16 cellular contexts compared by ENCODE assay signal in genomic region chr22:27669798-27670599, GRCh38.
DNase-seq lines count a peak whose midpoint lies in the region; ATAC-seq, FAIRE-seq and TF ChIP-seq lines count a peak whose summit lies in the region.
"Had no signal": no experiment of that assay in that cellular context is flagged by ENCODE, and none has a peak within 500 bp of the region (broad histone marks: within the 10 kb centered on the region; RNA-seq: fewer than 3 reads in every experiment).

No MANE protein-coding gene starts in this region.

- peak overlapping the region; percentile 31 for H2AK5ac ChIP-seq in H9 (ENCODE audit: insufficient read length, low read length)

- no peaks in the 10 kb centered on the region for H3K23me2 ChIP-seq in H9 (ENCODE audit: insufficient read length, low read depth, low read length, poor library complexity, severe bottlenecking)

- no peak overlapping the region for H3K4me2 ChIP-seq in H9 (ENCODE audit: insufficient read depth, insufficient read length, low read length)

- H3T11ph ChIP-seq in H9 (ENCODE audit: low read length) = no peak overlapping the region

- no peak overlapping the region for H3K56ac ChIP-seq in H9 (ENCODE audit: insufficient read length, low read depth, low read length)

- H3K27ac ChIP-seq in H9 (ENCODE audit: insufficient read length, low read depth, low read length) = peak overlapping the region; percentile 36

- no peaks in the 10 kb centered on the region for H4K20me1 ChIP-seq in H9 (ENCODE audit: control insufficient read depth, insufficient read depth, insufficient read length)

- H2AFZ ChIP-seq in H9 (ENCODE audit: low read length) = no peak overlapping the region

- no peak for FAIRE-seq in H54 (lab: Jason Lieb, UNC)
- FAIRE-seq: endometrium had no signal

- no peak overlapping the region for H3K9ac ChIP-seq in H9 (ENCODE audit: extremely low read depth, insufficient read length, low read length)

- H3K36me3 Mint-ChIP-seq in H9 (ENCODE audit: insufficient read depth in 1 of 3, low read depth in 3 of 3) = peaks cover 7 to 9% (median 7%) of the 10 kb centered on the region in 3 experiments; a peak in 6 of 7 replicates
- peaks cover 3% of the 10 kb centered on the region for H3K36me3 Mint-ChIP-seq in progenitor cell of endocrine pancreas (ENCODE audit: insufficient read depth)
- no peaks in the 10 kb centered on the region for H3K36me3 Mint-ChIP-seq in natural killer cell
- H3K36me3 Mint-ChIP-seq: CD8-positive, alpha-beta T cell; immature natural killer cell had no signal

- H3K4me1 Mint-ChIP-seq in H9 (peaks cover 34 to 55% of the 10 kb centered on the region in 2 experiments), progenitor cell of endocrine pancreas (ENCODE audit: low read depth) (peaks cover 32% of the 10 kb centered on the region), natural killer cell (peaks cover 0 to 21% of the 10 kb centered on the region in 2 donors)

- no peak overlapping the region for H4K8ac ChIP-seq in H9 (replicated peaks; ENCODE audit: insufficient read length, low read depth, low read length)

- intact Hi-C loops in left ventricle myocardium superior (cut with micrococcal nuclease) = no loop called here
- intact Hi-C loops in natural killer cell (cut with micrococcal nuclease) = no loop called here

- H2BK5ac ChIP-seq in H9 (ENCODE audit: insufficient read length, low read length) = peak overlapping the region; percentile 20

- H3K4ac ChIP-seq in H9 (ENCODE audit: low read depth, low read length) = no peak overlapping the region; the same call in 1 of the 2 replicates

- peak overlapping the region; percentile 52 to 92 (median 75); a peak in 6 of 7 replicates for H3K27ac Mint-ChIP-seq in H9
- H3K27ac Mint-ChIP-seq in progenitor cell of endocrine pancreas = peak overlapping the region; percentile 97
- H3K27ac Mint-ChIP-seq in natural killer cell = no peak overlapping the region
- H3K27ac Mint-ChIP-seq: activated naive CD8-positive, alpha-beta T cell; CD8-positive, alpha-beta T cell; immature natural killer cell; T-helper 2 cell treated with Interferon-gamma antibody and Interleukin-4, amounts not matched to agents 5 μg/mL and 100 μg/mL, for 36 hours had no signal

- no peaks in the 10 kb centered on the region for H3K27me3 ChIP-seq in H9 (ENCODE audit: insufficient read depth, low read length)

- no peak overlapping the region for H3K14ac ChIP-seq in H9 (ENCODE audit: insufficient read depth, low read length)

- H4K91ac ChIP-seq in H9 (ENCODE audit: insufficient read length, low read depth, low read length) = no peak overlapping the region

- DNase-seq in H9 (peak; percentile 55), UCSD-AML1 (lab: John Stamatoyannopoulos, UW; ENCODE audit: unreplicated experiment) (peak; percentile 70), left ventricle myocardium superior (peak; percentile 30), progenitor cell of endocrine pancreas (ENCODE audit: low spot score, unreplicated experiment) (no peak), natural killer cell (no peak), cerebellar cortex (ENCODE audit: low spot score) (no peak), H54 (ENCODE audit: insufficient read length, low spot score) (no peak), epidermal melanocyte (ENCODE audit: insufficient read length, low spot score) (no peak)
- DNase-seq: immature natural killer cell; NCI-H2029; stimulated activated CD4-positive, alpha-beta T cell treated with anti-CD3 and anti-CD28 coated beads, Interleukin-2, amount 100 ng/mL, for 24 hours had no signal

- no peak overlapping the region for H2BK15ac ChIP-seq in H9 (ENCODE audit: low read depth, low read length)

- H3K9me3 ChIP-seq in H9 (ENCODE audit: control insufficient read depth, low read depth, low read length) = no peaks in the 10 kb centered on the region

- TF ChIP-seq CTCF in H9 (conservative IDR thresholded peaks at IDR 0.05) (no peak), progenitor cell of endocrine pancreas (IDR thresholded peaks at IDR 0.05; ENCODE audit: unreplicated experiment) (no peak), natural killer cell (IDR thresholded peaks at IDR 0.05) (no peak)

- H4K5ac ChIP-seq in H9 (ENCODE audit: insufficient read length, low read depth, low read length) = no peak overlapping the region

- H3K9me3 Mint-ChIP-seq in H9 = peaks cover 4 to 5% of the 10 kb centered on the region in 2 experiments
- H3K9me3 Mint-ChIP-seq in progenitor cell of endocrine pancreas (ENCODE audit: low read depth) = peaks cover 8% of the 10 kb centered on the region
- H3K9me3 Mint-ChIP-seq in natural killer cell = peaks cover 0 to 2% of the 10 kb centered on the region in 2 donors

- H2BK12ac ChIP-seq in H9 (ENCODE audit: insufficient read length, low read depth, low read length) = no peak overlapping the region

- no peaks in the 10 kb centered on the region for H3K79me2 ChIP-seq in H9 (ENCODE audit: insufficient read depth, low read length)

- peaks cover 3% of the 10 kb centered on the region; the same call in 1 of the 2 replicates for H3K4me1 ChIP-seq in H9 (ENCODE audit: insufficient read depth, low read length)

- H3K79me1 ChIP-seq in H9 (ENCODE audit: insufficient read depth, low read depth, low read length, poor library complexity, severe bottlenecking) = no peaks in the 10 kb centered on the region

- H3K4me3 Mint-ChIP-seq in H9 = no peak overlapping the region
- no peak overlapping the region for H3K4me3 Mint-ChIP-seq in progenitor cell of endocrine pancreas (ENCODE audit: low read depth)
- no peak overlapping the region for H3K4me3 Mint-ChIP-seq in natural killer cell
- H3K4me3 Mint-ChIP-seq: activated naive CD8-positive, alpha-beta T cell; CD8-positive, alpha-beta T cell; immature natural killer cell; T-helper 2 cell treated with Interferon-gamma antibody and Interleukin-4, amounts not matched to agents 5 μg/mL and 100 μg/mL, for 36 hours had no signal

- no peak overlapping the region for H2BK20ac ChIP-seq in H9 (ENCODE audit: low read depth, low read length, poor library complexity, severe bottlenecking)

- no CpG with 5 or more reads among the region's 13 CpGs for WGBS in H9 (ENCODE audit: extremely low coverage, insufficient read length, low lambda C conversion rate)

- peak; percentile 1 for ATAC-seq in left ventricle myocardium superior
- no peak for ATAC-seq in natural killer cell
- ATAC-seq: CD8-positive, alpha-beta T cell; stimulated activated naive CD8-positive, alpha-beta T cell treated with anti-CD3 and anti-CD28 coated beads, Interleukin-15, Interleukin-2, amounts not matched to agents 100 U/mL and 50 U/mL, for 24 hours had no signal

- H3K23ac ChIP-seq in H9 (ENCODE audit: insufficient read length, low read depth, low read length) = no peak overlapping the region

- H2BK120ac ChIP-seq in H9 (ENCODE audit: low read depth, low read length, poor library complexity, severe bottlenecking) = no peak overlapping the region

- H3K18ac ChIP-seq in H9 (ENCODE audit: insufficient read length, low read depth, low read length) = no peak overlapping the region

- H3K27me3 Mint-ChIP-seq in H9 (ENCODE audit: low read depth) (peaks cover 2% of the 10 kb centered on the region; the same call in 1 of the 2 replicates), progenitor cell of endocrine pancreas (peaks cover 5% of the 10 kb centered on the region), natural killer cell (ENCODE audit: low read depth in 2 of 2) (peaks cover 12 to 24% of the 10 kb centered on the region in 2 donors)

- no peak for TF ChIP-seq POLR2A in H54 (IDR thresholded peaks at IDR 0.05; ENCODE audit: low read depth, low read length)

Comparison
In these comparisons a context has a peak if more than half of its experiments do, and no peak if none do; other contexts are left out.
1. DNase-seq: peak in H9 (single experiment), UCSD-AML1 (single experiment) and left ventricle myocardium superior (single experiment); none in progenitor cell of endocrine pancreas (single experiment), natural killer cell (single experiment), cerebellar cortex (single experiment), H54 (single experiment) and epidermal melanocyte (single experiment).
2. H3K27ac Mint-ChIP-seq: peak in H9 (3 of 3) and progenitor cell of endocrine pancreas (single experiment); none in natural killer cell (0 of 2).